Comparison of ENCODE assay signal across 22 cellular contexts in the genomic region with DNA sequence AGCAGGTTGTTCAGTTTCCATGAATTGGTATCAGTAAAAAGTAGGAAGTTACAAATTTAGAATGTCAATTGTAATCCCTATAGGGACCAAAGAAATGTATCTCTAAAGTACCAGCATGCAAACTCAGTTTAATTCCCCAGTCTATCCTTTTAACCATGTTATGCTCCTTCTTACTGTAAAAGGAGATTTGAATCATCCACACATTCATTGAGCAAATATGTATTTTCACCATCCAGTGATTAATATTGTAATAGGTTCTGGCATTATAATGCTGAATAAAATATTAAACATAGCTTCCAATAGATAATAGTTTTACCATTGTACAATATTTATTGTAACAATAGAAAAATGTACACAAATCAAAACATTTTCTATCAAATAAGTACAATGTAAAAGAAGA.
"Had no signal": no experiment of that assay in that cellular context is flagged by ENCODE, and none has a peak within 500 bp of the region (broad histone marks: within the 10 kb centered on the region; RNA-seq: fewer than 3 reads in every experiment).

No MANE protein-coding gene starts in this region.

- H3K4me3 ChIP-seq: gastrocnemius medialis, heart left ventricle, lung, sigmoid colon, stomach, thoracic aorta had no signal

- H3K9me3 ChIP-seq: thoracic aorta had no signal

- H3K4me3 Mint-ChIP-seq: activated B cell treated with CpG ODN at 0.5 μM for 24 hours; activated CD4-positive, alpha-beta T cell treated with anti-CD3 and anti-CD28 coated beads, Interleukin-2, amount 10 ng/mL, durations not matched to agents 24 days and 14 days; activated CD8-positive, alpha-beta T cell treated with anti-CD3 and anti-CD28 coated beads, Interleukin-2, amount 10 ng/mL, durations not matched to agents 7 days and 5 days; activated naive CD8-positive, alpha-beta T cell; dendritic cell treated with granulocyte-macrophage colony-stimulating factor and Interleukin-4, amounts not matched to agents 40 ng/mL and 50 ng/mL, for 4 days; effector memory CD8-positive, alpha-beta T cell; naive B cell had no signal

- H3K27me3 Mint-ChIP-seq: activated B cell treated with CpG ODN at 0.5 μM for 24 hours; activated CD4-positive, alpha-beta T cell treated with anti-CD3 and anti-CD28 coated beads, Interleukin-2, amount 10 ng/mL, durations not matched to agents 24 days and 14 days; activated naive CD8-positive, alpha-beta T cell; dendritic cell treated with granulocyte-macrophage colony-stimulating factor and Interleukin-4, amounts not matched to agents 40 ng/mL and 50 ng/mL, for 4 days; effector memory CD8-positive, alpha-beta T cell; naive B cell had no signal

- H3K27me3 ChIP-seq: brain microvascular endothelial cell, gastrocnemius medialis, heart left ventricle, sigmoid colon, stomach had no signal

- ATAC-seq: activated CD8-positive, alpha-beta T cell treated with anti-CD3 and anti-CD28 coated beads, Interleukin-2, amount 10 ng/mL, durations not matched to agents 7 days and 5 days; effector memory CD8-positive, alpha-beta T cell; gastrocnemius medialis; heart left ventricle had no signal

- H2AFZ ChIP-seq: parathyroid adenoma had no signal

- H3K79me2 ChIP-seq: parathyroid adenoma had no signal

- H3K9ac ChIP-seq: parathyroid adenoma had no signal

- DNase-seq: activated B cell treated with CpG ODN at 0.5 μM for 24 hours; activated CD4-positive, alpha-beta T cell treated with anti-CD3 and anti-CD28 coated beads, Interleukin-2, amount 10 ng/mL, durations not matched to agents 24 days and 14 days; activated CD8-positive, alpha-beta memory T cell treated with anti-CD3 and anti-CD28 coated beads, Interleukin-2, amount 50 U/mL, for 4 hours; activated CD8-positive, alpha-beta T cell treated with anti-CD3 and anti-CD28 coated beads, Interleukin-2, amount 10 ng/mL, durations not matched to agents 7 days and 5 days; activated effector memory CD4-positive, alpha-beta T cell treated with anti-CD3 and anti-CD28 coated beads, Interleukin-2, amount 50 U/mL, for 16 hours; activated T-cell treated with anti-CD3 and anti-CD28 coated beads, Interleukin-2, amount 50 U/mL, for 48 hours; brain microvascular endothelial cell; effector memory CD8-positive, alpha-beta T cell; gastrocnemius medialis; heart left ventricle; naive B cell; sigmoid colon; stimulated activated CD4-positive, alpha-beta T cell treated with anti-CD3 and anti-CD28 coated beads, Interleukin-1b, Interleukin-23, amount 100 ng/mL, for 48 hours; stomach; SW 1271 had no signal

- H3K36me3 ChIP-seq: brain microvascular endothelial cell, gastrocnemius medialis, heart left ventricle, sigmoid colon, stomach, thoracic aorta had no signal

- FAIRE-seq: islet of Langerhans had no signal

- H3K4me1 Mint-ChIP-seq: activated B cell treated with CpG ODN at 0.5 μM for 24 hours; activated CD4-positive, alpha-beta T cell treated with anti-CD3 and anti-CD28 coated beads, Interleukin-2, amount 10 ng/mL, durations not matched to agents 24 days and 14 days; naive B cell had no signal

- H3K36me3 Mint-ChIP-seq: activated naive CD8-positive, alpha-beta T cell; naive B cell had no signal

- H3K27ac Mint-ChIP-seq: activated B cell treated with CpG ODN at 0.5 μM for 24 hours; activated CD4-positive, alpha-beta T cell treated with anti-CD3 and anti-CD28 coated beads, Interleukin-2, amount 10 ng/mL, durations not matched to agents 24 days and 14 days; activated CD8-positive, alpha-beta T cell treated with anti-CD3 and anti-CD28 coated beads, Interleukin-2, amount 10 ng/mL, durations not matched to agents 7 days and 5 days; activated naive CD8-positive, alpha-beta T cell; dendritic cell treated with granulocyte-macrophage colony-stimulating factor and Interleukin-4, amounts not matched to agents 40 ng/mL and 50 ng/mL, for 4 days; effector memory CD8-positive, alpha-beta T cell; naive B cell had no signal

- H3K9me3 Mint-ChIP-seq: activated CD4-positive, alpha-beta T cell treated with anti-CD3 and anti-CD28 coated beads, Interleukin-2, amount 10 ng/mL, durations not matched to agents 24 days and 14 days had no signal

- H3K4me1 ChIP-seq: gastrocnemius medialis, heart left ventricle, parathyroid adenoma, sigmoid colon, stomach had no signal

- H3K27ac ChIP-seq: brain microvascular endothelial cell, epithelial cell of prostate, gastrocnemius medialis, heart left ventricle, parathyroid adenoma, sigmoid colon, stomach, thoracic aorta had no signal
